Comparison of ENCODE assay signal across 11 cellular contexts in the genomic region with DNA sequence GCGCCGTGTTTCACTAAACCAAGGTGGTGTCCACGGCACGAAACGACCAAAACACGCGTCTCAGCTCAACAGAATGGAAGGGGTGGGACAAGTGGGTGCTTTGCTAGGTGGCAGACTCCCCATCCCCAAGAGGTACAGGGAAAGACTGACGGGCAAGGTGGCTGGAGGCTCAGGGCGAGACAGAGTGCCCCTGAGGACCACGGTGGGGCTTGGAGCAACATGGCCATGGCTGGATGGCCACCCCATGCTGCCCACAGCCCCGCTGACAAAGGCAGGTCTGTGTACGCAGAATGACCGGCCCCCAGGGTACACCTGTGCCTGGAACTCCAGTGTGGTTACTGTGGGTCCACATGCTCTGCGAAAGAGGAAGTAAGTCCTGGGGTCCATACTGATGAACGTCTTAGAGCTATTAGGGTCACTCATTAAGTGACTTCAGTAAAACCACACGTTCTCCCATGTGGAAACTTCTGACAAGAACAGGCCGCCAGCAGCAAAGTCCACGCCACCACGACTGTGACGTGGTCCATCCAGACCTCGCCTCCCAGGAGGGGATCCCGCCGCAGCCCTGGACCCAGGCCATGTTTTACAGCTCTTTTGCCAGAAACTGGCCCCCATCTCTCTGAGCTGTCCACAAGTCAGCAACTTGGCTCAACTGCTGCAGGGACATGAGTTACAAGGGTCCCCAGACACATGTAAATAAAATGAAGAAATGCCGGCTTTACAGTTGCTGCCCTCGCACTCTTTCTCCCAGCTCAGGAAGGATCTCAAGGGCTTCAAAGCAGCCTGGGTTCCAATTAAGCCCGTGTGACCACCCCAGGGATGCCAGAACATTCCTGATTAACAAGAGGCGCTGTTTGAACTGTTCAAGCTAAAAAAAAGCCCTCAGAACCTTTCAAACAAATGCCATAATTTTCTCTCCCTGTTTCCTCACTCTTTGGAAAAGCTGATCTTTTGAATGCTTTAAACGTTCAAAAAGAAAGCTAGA.
DNase-seq lines count a peak whose midpoint lies in the region; ATAC-seq, FAIRE-seq and TF ChIP-seq lines count a peak whose summit lies in the region.
"Had no signal": no experiment of that assay in that cellular context is flagged by ENCODE, and none has a peak within 500 bp of the region (broad histone marks: within the 10 kb centered on the region; RNA-seq: fewer than 3 reads in every experiment).

No MANE protein-coding gene starts in this region.

- H3K79me2 ChIP-seq in MM.1S (ENCODE audit: low read length), result no peaks in the 10 kb centered on the region

- no peak for FAIRE-seq in frontal cortex (lab: Jason Lieb, UNC)
- FAIRE-seq: endometrium had no signal

- H3K27me3 ChIP-seq in GM06990 (replicated peaks; ENCODE audit: control insufficient read depth, insufficient read depth, low read length), result no peaks in the 10 kb centered on the region
- no peaks in the 10 kb centered on the region for H3K27me3 ChIP-seq in MM.1S (replicated peaks; ENCODE audit: insufficient read depth, low read length)

- TF ChIP-seq CTCF in GM06990 (IDR thresholded peaks at IDR 0.05; ENCODE audit: insufficient read depth, low read length, poor library complexity, severe bottlenecking) (no peak), MM.1S (IDR thresholded peaks at IDR 0.05; ENCODE audit: low read length) (no peak)

- DNase-seq in GM06990 (ENCODE audit: extremely low read depth, insufficient read length), result peak; percentile 77
- DNase-seq in frontal cortex (ENCODE audit: low spot score in 2 of 2), result peak; percentile 13 to 19
- DNase-seq in T-helper 1 cell, result no peak
- DNase-seq in KG1 (lab: John Stamatoyannopoulos, UW), result no peak
- DNase-seq in NCI-H2171 treated with DMSO at 0.1 percent for 48 hours (lab: John Stamatoyannopoulos, UW), result no peak
- DNase-seq in MM.1S, result no peak
- DNase-seq: lower lobe of right lung, PC-3 had no signal

- H3K4me2 ChIP-seq in MM.1S (ENCODE audit: low read depth, low read length), result no peak overlapping the region

- no peak overlapping the region for H3K27ac ChIP-seq in MM.1S (ENCODE audit: low read length)

- no peak overlapping the region for H3K9ac ChIP-seq in MM.1S (ENCODE audit: low read length)

- H3K9me3 ChIP-seq in MM.1S (replicated peaks; ENCODE audit: insufficient read depth, low read length), result no peaks in the 10 kb centered on the region
- H3K9me3 ChIP-seq: lower lobe of right lung had no signal

- no peaks in the 10 kb centered on the region for H4K20me1 ChIP-seq in MM.1S (ENCODE audit: insufficient read depth, low read length)

- H3K9me2 ChIP-seq in MM.1S (replicated peaks; ENCODE audit: insufficient read depth, low read length), result no peaks in the 10 kb centered on the region

- H3K4me3 ChIP-seq in GM06990 (replicated peaks; ENCODE audit: low read depth, low read length) (no peak overlapping the region), MM.1S (ENCODE audit: low read length) (no peak overlapping the region)
- H3K4me3 ChIP-seq: lower lobe of right lung had no signal

- H2AFZ ChIP-seq in MM.1S (ENCODE audit: low read length), result no peak overlapping the region

- H3F3A ChIP-seq in MM.1S (ENCODE audit: insufficient read depth, low read length), result no peaks in the 10 kb centered on the region

- H3K36me3 ChIP-seq in GM06990 (ENCODE audit: control insufficient read depth, insufficient read depth, low read length) (peaks cover 4% of the 10 kb centered on the region), MM.1S (replicated peaks; ENCODE audit: insufficient read depth, low read length) (no peaks in the 10 kb centered on the region)
- H3K36me3 ChIP-seq: lower lobe of right lung had no signal

- H3K4me1 ChIP-seq in MM.1S (ENCODE audit: low read length), result no peaks in the 10 kb centered on the region

- ATAC-seq in GM19452 (IDR thresholded peaks at IDR 0.05; ENCODE audit: unreplicated experiment) (peak; percentile 95), HG03135 (IDR thresholded peaks at IDR 0.05; ENCODE audit: unreplicated experiment) (peak; percentile 96)
- ATAC-seq: PC-3 had no signal

Comparison
In these comparisons a context has a peak if more than half of its experiments do, and no peak if none do; other contexts are left out.
1. DNase-seq: peak in GM06990 (single experiment) and frontal cortex (2 of 2); none in T-helper 1 cell (0 of 5), KG1 (single experiment), NCI-H2171 treated with DMSO at 0.1 percent for 48 hours (single experiment) and MM.1S (single experiment).